In the genomic region with DNA sequence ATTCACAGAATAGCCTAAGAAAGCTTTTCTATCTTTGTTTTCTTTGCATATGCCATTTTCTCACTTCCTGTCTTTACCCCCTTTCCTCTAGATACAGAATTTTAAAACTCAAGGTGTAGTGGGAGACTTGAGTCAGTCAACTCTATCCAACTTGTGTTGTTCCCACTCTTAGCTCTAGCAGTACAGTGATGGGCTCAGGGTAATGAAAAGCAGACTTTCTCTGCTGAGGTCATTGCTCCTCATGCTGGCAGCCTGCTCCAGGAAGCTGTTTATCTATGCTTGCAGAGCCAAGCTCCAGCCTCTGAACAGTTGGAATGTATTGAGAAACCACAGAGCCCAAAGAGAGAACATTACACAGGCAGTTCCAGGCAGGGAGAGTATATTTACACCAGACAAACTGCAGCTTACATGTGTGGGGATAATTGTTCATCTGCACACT, we compare ENCODE assay signal across 1 cellular context.
TF ChIP-seq lines count a peak whose summit lies in the region.

No MANE protein-coding gene starts in this region.

TF ChIP-seq in K562, 482 proteins besides CTCF, POLR2A, EP300 and RAD21 (continued from another document and continues in another):
- TF ChIP-seq, protein P1, sequence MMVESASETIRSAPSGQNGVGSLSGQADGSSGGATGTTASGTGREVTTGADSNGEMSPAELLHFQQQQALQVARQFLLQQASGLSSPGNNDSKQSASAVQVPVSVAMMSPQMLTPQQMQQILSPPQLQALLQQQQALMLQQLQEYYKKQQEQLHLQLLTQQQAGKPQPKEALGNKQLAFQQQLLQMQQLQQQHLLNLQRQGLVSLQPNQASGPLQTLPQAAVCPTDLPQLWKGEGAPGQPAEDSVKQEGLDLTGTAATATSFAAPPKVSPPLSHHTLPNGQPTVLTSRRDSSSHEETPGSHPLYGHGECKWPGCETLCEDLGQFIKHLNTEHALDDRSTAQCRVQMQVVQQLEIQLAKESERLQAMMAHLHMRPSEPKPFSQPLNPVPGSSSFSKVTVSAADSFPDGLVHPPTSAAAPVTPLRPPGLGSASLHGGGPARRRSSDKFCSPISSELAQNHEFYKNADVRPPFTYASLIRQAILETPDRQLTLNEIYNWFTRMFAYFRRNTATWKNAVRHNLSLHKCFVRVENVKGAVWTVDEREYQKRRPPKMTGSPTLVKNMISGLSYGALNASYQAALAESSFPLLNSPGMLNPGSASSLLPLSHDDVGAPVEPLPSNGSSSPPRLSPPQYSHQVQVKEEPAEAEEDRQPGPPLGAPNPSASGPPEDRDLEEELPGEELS (CRISPR knock-in tag; IDR thresholded peaks at IDR 0.05; ENCODE audit: borderline replicate concordance): no peak
- TF ChIP-seq TFAM (CRISPR knock-in tag; conservative IDR thresholded peaks at IDR 0.05) (no peak), MIER1 (IDR thresholded peaks at IDR 0.05; ENCODE audit: low read depth) (no peak), EHMT2 (IDR thresholded peaks at IDR 0.05) (peak; percentile 57; the same call in 1 of the 2 replicates), ELF4 (CRISPR knock-in tag; IDR thresholded peaks at IDR 0.05) (no peak), C11orf30 (IDR thresholded peaks at IDR 0.05; ENCODE audit: low read depth) (no peak), CCAR2 (IDR thresholded peaks at IDR 0.05; ENCODE audit: low read depth, low read length) (no peak), E2F3 (CRISPR knock-in tag; IDR thresholded peaks at IDR 0.05) (no peak), NFIX (CRISPR knock-in tag; IDR thresholded peaks at IDR 0.05; ENCODE audit: low read depth) (no peak), POLR2B (IDR thresholded peaks at IDR 0.05; ENCODE audit: low read depth, partially characterized antibody) (no peak), MCM2 (IDR thresholded peaks at IDR 0.05; ENCODE audit: low read depth) (no peak), ZFX (CRISPR knock-in tag; IDR thresholded peaks at IDR 0.05) (no peak), MAFG (tag; conservative IDR thresholded peaks at IDR 0.05) (peak; percentile 24; the same call in 1 of the 2 replicates), LEF1 (IDR thresholded peaks at IDR 0.05) (peak; percentile 72), NCOA2 (IDR thresholded peaks at IDR 0.05; ENCODE audit: partially characterized antibody in 2 of 2) (no peak), ARNT (IDR thresholded peaks at IDR 0.05) (peak in 1 of 2 experiments; percentile 55; a peak in 1 of 4 replicates), BRD9 (IDR thresholded peaks at IDR 0.05; ENCODE audit: low read depth, partially characterized antibody) (no peak), SAFB (IDR thresholded peaks at IDR 0.05; ENCODE audit: borderline replicate concordance, low read depth, low read length) (no peak), MEIS2 (IDR thresholded peaks at IDR 0.05; ENCODE audit: partially characterized antibody) (peak; percentile 44), U2AF1 (optimal IDR thresholded peaks at IDR 0.05; ENCODE audit: low read depth, low read length) (no peak), ZNF311 (CRISPR knock-in tag; IDR thresholded peaks at IDR 0.05) (no peak), LCOR (CRISPR knock-in tag; IDR thresholded peaks at IDR 0.05) (peak; percentile 58; the same call in 1 of the 2 replicates), FOXA3 (CRISPR knock-in tag; conservative IDR thresholded peaks at IDR 0.05 in 1 of 2, IDR thresholded peaks at IDR 0.05 in 1 of 2) (0 out of 4 replicates have a peak, but pooled peaks of 1 of the 2 experiments have one; percentile 36), ZFP36 (IDR thresholded peaks at IDR 0.05; ENCODE audit: low read depth, low read length, partially characterized antibody) (peak; percentile 44), JUNB (CRISPR knock-in tag; conservative IDR thresholded peaks at IDR 0.05) (no peak), RUNX1 (IDR thresholded peaks at IDR 0.05; ENCODE audit: low read depth) (no peak), ZNF212 (CRISPR knock-in tag; IDR thresholded peaks at IDR 0.05) (no peak), PTTG1 (tag; IDR thresholded peaks at IDR 0.05; ENCODE audit: low read depth) (no peak), KHSRP (IDR thresholded peaks at IDR 0.05) (no peak), RBM17 (IDR thresholded peaks at IDR 0.05; ENCODE audit: borderline replicate concordance, low read depth, low read length) (no peak), FOXM1 (IDR thresholded peaks at IDR 0.05; ENCODE audit: low read depth) (0 out of 2 replicates have a peak, but pooled peaks have one; percentile 32), FOXM1 (CRISPR knock-in tag; IDR thresholded peaks at IDR 0.05; ENCODE audit: low read depth) (no peak), HDAC3 (IDR thresholded peaks at IDR 0.05; ENCODE audit: borderline replicate concordance, partially characterized antibody) (no peak), ZNF133 (CRISPR knock-in tag; IDR thresholded peaks at IDR 0.05) (no peak), MED1 (CRISPR knock-in tag; IDR thresholded peaks at IDR 0.05; ENCODE audit: borderline replicate concordance) (no peak), GTF2F1 (IDR thresholded peaks at IDR 0.05; ENCODE audit: low read depth, low read length) (no peak), HDGF (IDR thresholded peaks at IDR 0.05) (no peak), CCNT2 (IDR thresholded peaks at IDR 0.05; ENCODE audit: borderline replicate concordance, extremely low read depth, insufficient read length, low read depth, low read length) (peak; percentile 69), TRIM28 (IDR thresholded peaks at IDR 0.05) (no peak), SMARCC2 (IDR thresholded peaks at IDR 0.05; ENCODE audit: low read depth) (peak; percentile 52; the same call in 1 of the 2 replicates), NBN (IDR thresholded peaks at IDR 0.05; ENCODE audit: low read depth) (no peak), ZC3H8 (IDR thresholded peaks at IDR 0.05) (no peak), ILK (tag; IDR thresholded peaks at IDR 0.05; ENCODE audit: borderline replicate concordance, low read depth) (no peak), BDP1 (IDR thresholded peaks at IDR 0.05; ENCODE audit: insufficient read depth, insufficient read length) (no peak), ZNF121 (CRISPR knock-in tag; conservative IDR thresholded peaks at IDR 0.05) (no peak), SMARCA5 (IDR thresholded peaks at IDR 0.05) (no peak), MEF2A (IDR thresholded peaks at IDR 0.05; ENCODE audit: control insufficient read depth, low read depth, low read length) (peak; percentile 75; the same call in 1 of the 2 replicates), HMG20B (CRISPR knock-in tag; IDR thresholded peaks at IDR 0.05) (no peak), GATAD2B (IDR thresholded peaks at IDR 0.05; ENCODE audit: borderline replicate concordance) (0 out of 2 replicates have a peak, but pooled peaks have one; percentile 8), NFE2L1 (tag; IDR thresholded peaks at IDR 0.05; ENCODE audit: borderline replicate concordance, low read depth) (no peak), SMAD2 (IDR thresholded peaks at IDR 0.05; ENCODE audit: low read depth, low read length) (no peak), ZNF507 (tag; conservative IDR thresholded peaks at IDR 0.05) (no peak)
- TF ChIP-seq, protein P2, sequence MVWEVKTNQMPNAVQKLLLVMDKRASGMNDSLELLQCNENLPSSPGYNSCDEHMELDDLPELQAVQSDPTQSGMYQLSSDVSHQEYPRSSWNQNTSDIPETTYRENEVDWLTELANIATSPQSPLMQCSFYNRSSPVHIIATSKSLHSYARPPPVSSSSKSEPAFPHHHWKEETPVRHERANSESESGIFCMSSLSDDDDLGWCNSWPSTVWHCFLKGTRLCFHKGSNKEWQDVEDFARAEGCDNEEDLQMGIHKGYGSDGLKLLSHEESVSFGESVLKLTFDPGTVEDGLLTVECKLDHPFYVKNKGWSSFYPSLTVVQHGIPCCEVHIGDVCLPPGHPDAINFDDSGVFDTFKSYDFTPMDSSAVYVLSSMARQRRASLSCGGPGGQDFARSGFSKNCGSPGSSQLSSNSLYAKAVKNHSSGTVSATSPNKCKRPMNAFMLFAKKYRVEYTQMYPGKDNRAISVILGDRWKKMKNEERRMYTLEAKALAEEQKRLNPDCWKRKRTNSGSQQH (CRISPR knock-in tag; IDR thresholded peaks at IDR 0.05): no peak
- TF ChIP-seq, protein P3, sequence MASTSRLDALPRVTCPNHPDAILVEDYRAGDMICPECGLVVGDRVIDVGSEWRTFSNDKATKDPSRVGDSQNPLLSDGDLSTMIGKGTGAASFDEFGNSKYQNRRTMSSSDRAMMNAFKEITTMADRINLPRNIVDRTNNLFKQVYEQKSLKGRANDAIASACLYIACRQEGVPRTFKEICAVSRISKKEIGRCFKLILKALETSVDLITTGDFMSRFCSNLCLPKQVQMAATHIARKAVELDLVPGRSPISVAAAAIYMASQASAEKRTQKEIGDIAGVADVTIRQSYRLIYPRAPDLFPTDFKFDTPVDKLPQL (IDR thresholded peaks at IDR 0.05; ENCODE audit: extremely low read depth, insufficient read length): no peak
- TF ChIP-seq, protein P4, sequence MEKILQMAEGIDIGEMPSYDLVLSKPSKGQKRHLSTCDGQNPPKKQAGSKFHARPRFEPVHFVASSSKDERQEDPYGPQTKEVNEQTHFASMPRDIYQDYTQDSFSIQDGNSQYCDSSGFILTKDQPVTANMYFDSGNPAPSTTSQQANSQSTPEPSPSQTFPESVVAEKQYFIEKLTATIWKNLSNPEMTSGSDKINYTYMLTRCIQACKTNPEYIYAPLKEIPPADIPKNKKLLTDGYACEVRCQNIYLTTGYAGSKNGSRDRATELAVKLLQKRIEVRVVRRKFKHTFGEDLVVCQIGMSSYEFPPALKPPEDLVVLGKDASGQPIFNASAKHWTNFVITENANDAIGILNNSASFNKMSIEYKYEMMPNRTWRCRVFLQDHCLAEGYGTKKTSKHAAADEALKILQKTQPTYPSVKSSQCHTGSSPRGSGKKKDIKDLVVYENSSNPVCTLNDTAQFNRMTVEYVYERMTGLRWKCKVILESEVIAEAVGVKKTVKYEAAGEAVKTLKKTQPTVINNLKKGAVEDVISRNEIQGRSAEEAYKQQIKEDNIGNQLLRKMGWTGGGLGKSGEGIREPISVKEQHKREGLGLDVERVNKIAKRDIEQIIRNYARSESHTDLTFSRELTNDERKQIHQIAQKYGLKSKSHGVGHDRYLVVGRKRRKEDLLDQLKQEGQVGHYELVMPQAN (IDR thresholded peaks at IDR 0.05; ENCODE audit: borderline replicate concordance): no peak
- TF ChIP-seq, protein P5, sequence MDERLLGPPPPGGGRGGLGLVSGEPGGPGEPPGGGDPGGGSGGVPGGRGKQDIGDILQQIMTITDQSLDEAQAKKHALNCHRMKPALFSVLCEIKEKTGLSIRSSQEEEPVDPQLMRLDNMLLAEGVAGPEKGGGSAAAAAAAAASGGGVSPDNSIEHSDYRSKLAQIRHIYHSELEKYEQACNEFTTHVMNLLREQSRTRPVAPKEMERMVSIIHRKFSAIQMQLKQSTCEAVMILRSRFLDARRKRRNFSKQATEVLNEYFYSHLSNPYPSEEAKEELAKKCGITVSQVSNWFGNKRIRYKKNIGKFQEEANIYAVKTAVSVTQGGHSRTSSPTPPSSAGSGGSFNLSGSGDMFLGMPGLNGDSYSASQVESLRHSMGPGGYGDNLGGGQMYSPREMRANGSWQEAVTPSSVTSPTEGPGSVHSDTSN (CRISPR knock-in tag; IDR thresholded peaks at IDR 0.05; ENCODE audit: low read depth): no peak
- TF ChIP-seq, protein P5 (tag; conservative IDR thresholded peaks at IDR 0.05; ENCODE audit: low read depth): no peak
- TF ChIP-seq, protein P6, sequence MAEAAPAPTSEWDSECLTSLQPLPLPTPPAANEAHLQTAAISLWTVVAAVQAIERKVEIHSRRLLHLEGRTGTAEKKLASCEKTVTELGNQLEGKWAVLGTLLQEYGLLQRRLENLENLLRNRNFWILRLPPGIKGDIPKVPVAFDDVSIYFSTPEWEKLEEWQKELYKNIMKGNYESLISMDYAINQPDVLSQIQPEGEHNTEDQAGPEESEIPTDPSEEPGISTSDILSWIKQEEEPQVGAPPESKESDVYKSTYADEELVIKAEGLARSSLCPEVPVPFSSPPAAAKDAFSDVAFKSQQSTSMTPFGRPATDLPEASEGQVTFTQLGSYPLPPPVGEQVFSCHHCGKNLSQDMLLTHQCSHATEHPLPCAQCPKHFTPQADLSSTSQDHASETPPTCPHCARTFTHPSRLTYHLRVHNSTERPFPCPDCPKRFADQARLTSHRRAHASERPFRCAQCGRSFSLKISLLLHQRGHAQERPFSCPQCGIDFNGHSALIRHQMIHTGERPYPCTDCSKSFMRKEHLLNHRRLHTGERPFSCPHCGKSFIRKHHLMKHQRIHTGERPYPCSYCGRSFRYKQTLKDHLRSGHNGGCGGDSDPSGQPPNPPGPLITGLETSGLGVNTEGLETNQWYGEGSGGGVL (CRISPR knock-in tag; IDR thresholded peaks at IDR 0.05): no peak
- TF ChIP-seq, protein P7, sequence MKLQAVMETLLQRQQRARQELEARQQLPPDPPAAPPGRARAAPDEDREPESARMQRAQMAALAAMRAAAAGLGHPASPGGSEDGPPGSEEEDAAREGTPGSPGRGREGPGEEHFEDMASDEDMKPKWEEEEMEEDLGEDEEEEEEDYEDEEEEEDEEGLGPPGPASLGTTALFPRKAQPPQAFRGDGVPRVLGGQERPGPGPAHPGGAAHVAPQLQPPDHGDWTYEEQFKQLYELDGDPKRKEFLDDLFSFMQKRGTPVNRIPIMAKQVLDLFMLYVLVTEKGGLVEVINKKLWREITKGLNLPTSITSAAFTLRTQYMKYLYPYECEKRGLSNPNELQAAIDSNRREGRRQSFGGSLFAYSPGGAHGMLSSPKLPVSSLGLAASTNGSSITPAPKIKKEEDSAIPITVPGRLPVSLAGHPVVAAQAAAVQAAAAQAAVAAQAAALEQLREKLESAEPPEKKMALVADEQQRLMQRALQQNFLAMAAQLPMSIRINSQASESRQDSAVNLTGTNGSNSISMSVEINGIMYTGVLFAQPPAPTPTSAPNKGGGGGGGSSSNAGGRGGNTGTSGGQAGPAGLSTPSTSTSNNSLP (IDR thresholded peaks at IDR 0.05; ENCODE audit: borderline replicate concordance, low read depth, low read length): peak; percentile 83
- TF ChIP-seq, protein P8, sequence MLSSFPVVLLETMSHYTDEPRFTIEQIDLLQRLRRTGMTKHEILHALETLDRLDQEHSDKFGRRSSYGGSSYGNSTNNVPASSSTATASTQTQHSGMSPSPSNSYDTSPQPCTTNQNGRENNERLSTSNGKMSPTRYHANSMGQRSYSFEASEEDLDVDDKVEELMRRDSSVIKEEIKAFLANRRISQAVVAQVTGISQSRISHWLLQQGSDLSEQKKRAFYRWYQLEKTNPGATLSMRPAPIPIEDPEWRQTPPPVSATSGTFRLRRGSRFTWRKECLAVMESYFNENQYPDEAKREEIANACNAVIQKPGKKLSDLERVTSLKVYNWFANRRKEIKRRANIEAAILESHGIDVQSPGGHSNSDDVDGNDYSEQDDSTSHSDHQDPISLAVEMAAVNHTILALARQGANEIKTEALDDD (IDR thresholded peaks at IDR 0.05): peak; percentile 72; the same call in 1 of the 2 replicates
